ENCODE assay signal across 10 cellular contexts in the genomic region with DNA sequence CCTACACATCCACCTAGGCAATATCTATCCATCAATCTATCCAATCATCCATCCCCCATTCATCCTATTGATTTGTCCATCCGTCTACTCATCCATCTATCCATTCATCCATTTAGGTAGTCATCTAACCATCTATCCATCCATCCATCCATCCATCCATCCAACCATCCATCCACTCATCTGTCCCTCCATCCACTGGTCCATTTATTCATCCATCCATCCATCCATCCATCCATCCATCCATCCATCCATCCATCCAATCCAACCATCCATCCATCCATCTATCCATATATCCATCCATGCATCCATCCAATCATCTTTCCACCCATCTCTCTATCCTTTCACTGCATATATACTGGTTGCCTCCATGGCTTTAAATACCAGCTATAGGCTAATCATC. TPM values are rescaled to one million over a fixed set of nuclear protein-coding genes. Genes with fewer than 3 reads are reported as not detected.
"Had no signal": no experiment of that assay in that cellular context is flagged by ENCODE, and none has a peak within 500 bp of the region (broad histone marks: within the 10 kb centered on the region; RNA-seq: fewer than 3 reads in every experiment).

No MANE protein-coding gene starts in this region.

- H3K4me2 ChIP-seq: KMS-11 had no signal

- ATAC-seq: HepG2 had no signal

- FAIRE-seq: HepG2, HTR-8/SVneo had no signal

- H3K9ac ChIP-seq: KMS-11 had no signal

- DNase-seq: IMR-90, KBM-7, KG1 had no signal

- H3K27ac ChIP-seq: HL-60, KMS-11 had no signal

RNA-seq across cellular contexts. Expression of a gene that starts 3.9 kb away (rescaled TPM):
- total RNA-seq: HepG2, HT-29, HT1080, IMR-90 had no signal
- polyA plus RNA-seq: IgD-negative memory B cell, IMR-90 had no signal

RNA-seq across cellular contexts. Expression of a gene that starts 21.7 kb away (rescaled TPM):
- total RNA-seq: HepG2, HT-29, HT1080, IMR-90 had no signal
- polyA plus RNA-seq: HepG2, IgD-negative memory B cell, IMR-90 had no signal

RNA-seq across cellular contexts. Expression of a gene that starts 26.2 kb away (rescaled TPM):
- total RNA-seq: HepG2, HT1080, IMR-90 had no signal
- polyA plus RNA-seq: HepG2, IgD-negative memory B cell, IMR-90 had no signal

RNA-seq across cellular contexts. Expression of a gene that starts 34.6 kb away (rescaled TPM):
- total RNA-seq: HepG2, HT1080, IMR-90 had no signal
- polyA plus RNA-seq: HepG2, IgD-negative memory B cell, IMR-90 had no signal

RNA-seq across cellular contexts. Expression of a gene that starts 41.5 kb away (rescaled TPM):
- total RNA-seq: HepG2, HT1080, IMR-90 had no signal
- polyA plus RNA-seq: HepG2, IgD-negative memory B cell, IMR-90 had no signal
